In the genomic region with DNA sequence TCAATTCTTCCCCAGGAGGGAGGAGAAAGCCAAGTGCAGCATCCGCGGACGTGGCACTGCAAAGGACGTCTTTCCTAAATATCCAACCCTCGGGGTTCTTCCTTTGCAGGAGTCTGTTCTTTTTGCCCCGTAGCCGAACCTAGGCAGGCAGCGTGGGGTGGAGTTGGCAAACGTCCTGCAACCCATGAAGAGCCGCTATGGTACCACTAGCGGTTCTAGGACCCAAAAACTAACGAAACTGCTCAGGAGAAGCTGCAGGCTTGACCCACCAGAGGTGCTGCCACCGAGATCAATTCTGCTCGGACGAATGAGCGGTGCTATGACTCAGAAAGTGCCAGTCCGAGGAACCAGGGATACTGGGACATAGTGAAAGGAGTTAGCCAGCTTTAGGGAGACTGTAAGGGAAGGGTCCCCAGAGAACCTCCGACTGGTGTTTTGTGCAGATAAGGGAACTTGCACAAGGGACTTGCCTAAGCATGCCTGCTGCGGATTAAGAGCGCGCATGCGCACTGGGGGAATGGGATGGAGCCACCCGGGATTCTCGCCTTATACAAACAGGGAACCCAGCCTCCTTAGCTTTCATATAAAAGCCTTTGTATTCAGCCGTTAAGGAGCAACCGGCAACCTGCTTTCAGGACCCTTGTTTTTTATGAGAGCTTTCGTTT, we compare ENCODE assay signal across 7 cellular contexts. TPM values are rescaled to one million over a fixed set of nuclear protein-coding genes. Genes with fewer than 3 reads are reported as not detected.
DNase-seq lines count a peak whose midpoint lies in the region; ATAC-seq lines count a peak whose summit lies in the region.

No MANE protein-coding gene starts in this region.

- ATAC-seq in GM18861 (IDR thresholded peaks at IDR 0.05; ENCODE audit: unreplicated experiment) (peak; percentile 16), HG03342 (IDR thresholded peaks at IDR 0.05; ENCODE audit: unreplicated experiment) (peak; percentile 20), left lobe of liver (peak; percentile 53)

- peak overlapping the region; percentile 88 for H3K27ac ChIP-seq in cingulate gyrus (ENCODE audit: low read depth, low read length)

- peak; percentile 88 for DNase-seq in NCI-H460 (ENCODE audit: extremely low read depth, low read depth)
- DNase-seq in activated CD4-positive, alpha-beta T cell treated with anti-CD3 and anti-CD28 coated beads for 1 hour = peak; percentile 68
- peak; percentile 73 for DNase-seq in left lobe of liver (ENCODE audit: low spot score)
- peak; percentile 76 for DNase-seq in stimulated activated CD4-positive, alpha-beta T cell treated with anti-CD3 and anti-CD28 coated beads, Interleukin-1b, Interleukin-23, amount 100 ng/mL, for 48 hours

RNA-seq across cellular contexts. Expression of a gene that starts 32.7 kb away (rescaled TPM):
- total RNA-seq in NCI-H460 (2014; rRNA removed; shearing (Covaris generic)) = 4.6 TPM in 2 replicates
- 5.2 and 6.9 TPM in 2 replicates for polyA plus RNA-seq in NCI-H460 (2014; cell fraction: nucleus; rRNA removed)
- 0.35 TPM for total RNA-seq in left lobe of liver

Comparison
In these comparisons a context has a peak if more than half of its experiments do, and no peak if none do; other contexts are left out.
1. Peak in every context shown above with its lines: DNase-seq, ATAC-seq and H3K27ac ChIP-seq.